In the genomic region with DNA sequence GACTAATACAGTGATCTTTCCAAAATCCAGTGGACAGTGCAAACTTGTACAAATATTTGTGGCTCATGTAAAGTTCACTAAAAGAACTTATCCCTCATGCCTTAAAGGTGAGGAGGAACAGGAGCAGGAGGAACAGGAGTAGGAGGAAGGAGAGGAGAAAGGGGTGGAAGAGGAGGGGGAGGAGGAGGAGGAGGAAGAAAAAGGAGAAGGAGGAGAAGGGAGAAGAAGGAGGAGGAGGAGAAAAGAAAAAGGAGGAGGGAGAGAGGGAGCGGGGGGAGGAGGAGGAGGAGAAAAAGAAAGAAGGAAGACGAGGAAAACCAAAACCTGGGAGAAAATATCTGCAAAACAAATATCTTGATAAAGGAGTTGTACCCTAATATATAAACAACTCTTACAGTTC, we compare ENCODE assay signal across 29 cellular contexts.
"Had no signal": no experiment of that assay in that cellular context is flagged by ENCODE, and none has a peak within 500 bp of the region (broad histone marks: within the 10 kb centered on the region; RNA-seq: fewer than 3 reads in every experiment).

No MANE protein-coding gene starts in this region.

- ATAC-seq: activated CD4-positive, alpha-beta T cell treated with anti-CD3 and anti-CD28 coated beads for 36 hours; activated CD8-positive, alpha-beta T cell treated with anti-CD3 and anti-CD28 coated beads, Interleukin-2, amount 10 ng/mL, durations not matched to agents 7 days and 5 days; activated naive CD4-positive, alpha-beta T cell treated with anti-CD3 and anti-CD28 coated beads, Interleukin-2, amount 50 U/mL, for 72 hours; Right ventricle myocardium inferior had no signal

- H3K36me3 ChIP-seq: WERI-Rb-1 had no signal

- H2AFZ ChIP-seq: PC-9 had no signal

- H3K9me3 Mint-ChIP-seq: activated CD4-positive, alpha-beta T cell treated with anti-CD3 and anti-CD28 coated beads, Interleukin-2, amount 10 ng/mL, durations not matched to agents 7 days and 5 days; activated naive CD4-positive, alpha-beta T cell treated with anti-CD3 and anti-CD28 coated beads for 36 hours; activated naive CD4-positive, alpha-beta T cell treated with anti-CD3 and anti-CD28 coated beads, Interleukin-2, amount 50 U/mL, for 72 hours; activated T-cell treated with anti-CD3 and anti-CD28 coated beads, Interleukin-2, amount 50 U/mL, for 24 hours; activated T-helper 1 cell treated with anti-CD3 and anti-CD28 coated beads, Interleukin-12 subunit alpha, Interleukin-12 subunit beta, Interleukin-2, Interleukin-4 antibody, amounts not matched to agents 30 ng/mL and 10 ng/mL and 1 ng/mL, durations not matched to agents 14 hours and 24 hours and 36 hours; brain; central memory CD8-positive, alpha-beta T cell had no signal

- DNase-seq: activated CD4-positive, alpha-beta T cell treated with anti-CD3 and anti-CD28 coated beads for 36 hours; activated CD4-positive, alpha-beta T cell treated with anti-CD3 and anti-CD28 coated beads, Interleukin-2, amount 10 ng/mL, durations not matched to agents 7 days and 5 days; activated CD4-positive, alpha-beta T cell treated with anti-CD3 and anti-CD28 coated beads, Interleukin-2, amount 50 U/mL, for 48 hours; activated CD8-positive, alpha-beta T cell treated with anti-CD3 and anti-CD28 coated beads, Interleukin-2, amount 10 ng/mL, durations not matched to agents 7 days and 5 days; activated gamma-delta T cell treated with Interleukin-2 at 50 U/mL for 16 hours; activated naive CD4-positive, alpha-beta T cell treated with anti-CD3 and anti-CD28 coated beads for 36 hours; activated T-cell treated with anti-CD3 and anti-CD28 coated beads, Interleukin-2, amount 50 U/mL, for 24 hours; anterior cingulate cortex; NCI-H1092 treated with DMSO at 0.1 percent for 48 hours; NCI-H1417; NCI-H146; NCI-H187; NCI-H2029 treated with DMSO at 0.1 percent for 48 hours; NCI-H2107; NCI-H2171; NCI-H510A; NCI-H526; NCI-H748 treated with DMSO at 0.1 percent for 48 hours; NK-92 treated with Interleukin-12 subunit alpha and Interleukin-12 subunit beta, amount 100 ng/mL, for 24 hours; PC-9; T1000; WERI-Rb-1 had no signal

- H3K4me3 Mint-ChIP-seq: activated CD4-positive, alpha-beta T cell treated with anti-CD3 and anti-CD28 coated beads for 36 hours; activated CD4-positive, alpha-beta T cell treated with anti-CD3 and anti-CD28 coated beads, Interleukin-2, amount 10 ng/mL, durations not matched to agents 7 days and 5 days; activated CD8-positive, alpha-beta T cell treated with anti-CD3 and anti-CD28 coated beads, Interleukin-2, amount 10 ng/mL, durations not matched to agents 7 days and 5 days; activated naive CD4-positive, alpha-beta T cell treated with anti-CD3 and anti-CD28 coated beads for 36 hours; activated T-cell treated with anti-CD3 and anti-CD28 coated beads, Interleukin-2, amount 50 U/mL, for 24 hours; activated T-helper 1 cell treated with anti-CD3 and anti-CD28 coated beads, Interleukin-12 subunit alpha, Interleukin-12 subunit beta, Interleukin-2, Interleukin-4 antibody, amounts not matched to agents 30 ng/mL and 10 ng/mL and 1 ng/mL, durations not matched to agents 14 hours and 24 hours and 36 hours; central memory CD8-positive, alpha-beta T cell had no signal

- H3K36me3 Mint-ChIP-seq: brain had no signal

- H3K27ac Mint-ChIP-seq: activated CD4-positive, alpha-beta T cell treated with anti-CD3 and anti-CD28 coated beads for 36 hours; activated CD4-positive, alpha-beta T cell treated with anti-CD3 and anti-CD28 coated beads, Interleukin-2, amount 10 ng/mL, durations not matched to agents 7 days and 5 days; activated CD8-positive, alpha-beta T cell treated with anti-CD3 and anti-CD28 coated beads, Interleukin-2, amount 10 ng/mL, durations not matched to agents 7 days and 5 days; activated naive CD4-positive, alpha-beta T cell treated with anti-CD3 and anti-CD28 coated beads for 36 hours; activated T-cell treated with anti-CD3 and anti-CD28 coated beads, Interleukin-2, amount 50 U/mL, for 24 hours; activated T-helper 1 cell treated with anti-CD3 and anti-CD28 coated beads, Interleukin-12 subunit alpha, Interleukin-12 subunit beta, Interleukin-2, Interleukin-4 antibody, amounts not matched to agents 30 ng/mL and 10 ng/mL and 1 ng/mL, durations not matched to agents 14 hours and 24 hours and 36 hours; brain had no signal

- H3K4me2 ChIP-seq: PC-9 had no signal

- H3K4me3 ChIP-seq: PC-9, SK-N-MC had no signal

- H3K27ac ChIP-seq: PC-9, RWPE1, SK-N-MC, WERI-Rb-1 had no signal

- H3K27me3 Mint-ChIP-seq: activated CD4-positive, alpha-beta T cell treated with anti-CD3 and anti-CD28 coated beads for 36 hours; activated T-cell treated with anti-CD3 and anti-CD28 coated beads, Interleukin-2, amount 50 U/mL, for 24 hours had no signal
